Comparison of ENCODE assay signal across 1 cellular context in genomic region chr22:45503816-45504702, GRCh38.
A peak's percentile ranks its signal among the peaks of the same experiment; 100 is the strongest.
TF ChIP-seq lines count a peak whose summit lies in the region.

No MANE protein-coding gene starts in this region.

TF ChIP-seq in GM23338, 12 proteins besides CTCF, POLR2A, EP300 and RAD21 (continued from another document):
- TF ChIP-seq REST (IDR thresholded peaks at IDR 0.05; ENCODE audit: unreplicated experiment) (no peak), ZNF462 (CRISPR knock-in tag; IDR thresholded peaks at IDR 0.05) (no peak), ZNF114 (CRISPR knock-in tag; IDR thresholded peaks at IDR 0.05) (no peak), STAT1 (IDR thresholded peaks at IDR 0.05; ENCODE audit: unreplicated experiment) (no peak), CREB1 (CRISPR knock-in tag; IDR thresholded peaks at IDR 0.05; ENCODE audit: low read depth) (no peak), NANOG (IDR thresholded peaks at IDR 0.05; ENCODE audit: borderline replicate concordance) (peak; percentile 40; the same call in 1 of the 2 replicates), POLR2AphosphoS5 (IDR thresholded peaks at IDR 0.05; ENCODE audit: low read depth) (peak; percentile 6; the same call in 1 of the 2 replicates), EZH2 (IDR thresholded peaks at IDR 0.05; ENCODE audit: low read depth, unreplicated experiment) (no peak)
